Comparison of ENCODE assay signal across 18 cellular contexts in genomic region chr9:38343552-38343951, GRCh38. TPM values are rescaled to one million over a fixed set of nuclear protein-coding genes. Genes with fewer than 3 reads are reported as not detected.
DNase-seq lines count a peak whose midpoint lies in the region; ATAC-seq and TF ChIP-seq lines count a peak whose summit lies in the region.
"Had no signal": no experiment of that assay in that cellular context is flagged by ENCODE, and none has a peak within 500 bp of the region (broad histone marks: within the 10 kb centered on the region; RNA-seq: fewer than 3 reads in every experiment).

No MANE protein-coding gene starts in this region.

- H3K9me3 Mint-ChIP-seq in neural crest cell, result no peaks in the 10 kb centered on the region
- H3K9me3 Mint-ChIP-seq: CD8-positive, alpha-beta T cell; HFFc6 had no signal

- no peaks in the 10 kb centered on the region for H3K27me3 Mint-ChIP-seq in neural crest cell (ENCODE audit: low read depth)

- H3K4me3 ChIP-seq in lower lobe of right lung, result no peak overlapping the region
- H3K4me3 ChIP-seq: BLaER1 treated with 17β-estradiol and CSF1 and Interleukin-3, amounts not matched to agents 10 nM and 100 nM had no signal

- H3K4me1 Mint-ChIP-seq in neural crest cell, result peaks cover 11% of the 10 kb centered on the region
- H3K4me1 Mint-ChIP-seq: B cell had no signal

- intact Hi-C loops in cardiac septum (cut with DNase I) (no loop called here), Right ventricle myocardium inferior (cut with DNase I) (loop anchor here (10.0 kb wide), 1 partner anchor 49 kb away; no protein-coding TSS in a partner anchor), lower lobe of right lung (cut with DNase I) (no loop called here)

- no peaks in the 10 kb centered on the region for H3K36me3 Mint-ChIP-seq in neural crest cell (ENCODE audit: low read depth)
- H3K36me3 Mint-ChIP-seq: CD8-positive, alpha-beta T cell had no signal

- TF ChIP-seq CTCF in neural crest cell (conservative IDR thresholded peaks at IDR 0.05) (no peak), lower lobe of right lung (IDR thresholded peaks at IDR 0.05) (no peak)

- H3K27ac Mint-ChIP-seq in neural crest cell (ENCODE audit: unreplicated experiment), result peak overlapping the region; percentile 83
- H3K27ac Mint-ChIP-seq: B cell; CD8-positive, alpha-beta T cell; HFFc6 had no signal

- ATAC-seq in Right ventricle myocardium inferior, result no peak
- no peak for ATAC-seq in HG02588 (IDR thresholded peaks at IDR 0.05; ENCODE audit: unreplicated experiment)
- ATAC-seq in HG03520 (IDR thresholded peaks at IDR 0.05; ENCODE audit: unreplicated experiment), result no peak
- ATAC-seq in lower lobe of right lung, result no peak
- ATAC-seq: CD8-positive, alpha-beta T cell; HCT116 had no signal

- H3K27ac ChIP-seq in lower lobe of right lung, result no peak overlapping the region
- H3K27ac ChIP-seq: BLaER1 treated with 17β-estradiol and CSF1 and Interleukin-3, amounts not matched to agents 10 nM and 100 nM; HL-60 had no signal

- no peak overlapping the region for H3K4me3 Mint-ChIP-seq in neural crest cell
- H3K4me3 Mint-ChIP-seq: B cell; CD8-positive, alpha-beta T cell; HFFc6 had no signal

- no peaks in the 10 kb centered on the region for H3K4me1 ChIP-seq in lower lobe of right lung

- no peaks in the 10 kb centered on the region for H3K9me3 ChIP-seq in lower lobe of right lung
- H3K9me3 ChIP-seq: BLaER1 treated with 17β-estradiol and CSF1 and Interleukin-3, amounts not matched to agents 10 nM and 100 nM had no signal

- H3K27me3 ChIP-seq in lower lobe of right lung (ENCODE audit: low read depth), result no peaks in the 10 kb centered on the region
- H3K27me3 ChIP-seq: BLaER1 treated with 17β-estradiol and CSF1 and Interleukin-3, amounts not matched to agents 10 nM and 100 nM had no signal

- no peaks in the 10 kb centered on the region for H3K36me3 ChIP-seq in lower lobe of right lung
- H3K36me3 ChIP-seq: BLaER1 treated with 17β-estradiol and CSF1 and Interleukin-3, amounts not matched to agents 10 nM and 100 nM had no signal

- DNase-seq in cardiac septum (ENCODE audit: low spot score), result peak; percentile 64
- DNase-seq in Right ventricle myocardium inferior (ENCODE audit: missing footprints), result no peak
- DNase-seq in islet precursor cell, result peak; percentile 41
- no peak for DNase-seq in neural crest cell (ENCODE audit: low read depth, low spot score)
- no peak for DNase-seq in lower lobe of right lung
- DNase-seq: Calu3; CD8-positive, alpha-beta T cell; DMS79 treated with DMSO at 0.1 percent for 48 hours; GF-D8; GOT3; H7; HFFc6 had no signal

RNA-seq across cellular contexts. Expression of gene ALDH1B1, which starts 49.0 kb away (rescaled TPM):
- total RNA-seq in cardiac septum (21.0 TPM), Right ventricle myocardium inferior (18.4 TPM), neural crest cell (32.9 and 37.3 TPM in 2 replicates), lower lobe of right lung (10.8 TPM)

Comparison
In these comparisons a context has a peak if more than half of its experiments do, and no peak if none do; other contexts are left out.
1. DNase-seq: peak in cardiac septum (single experiment) and islet precursor cell (single experiment); none in Right ventricle myocardium inferior (single experiment), neural crest cell (single experiment) and lower lobe of right lung (single experiment).